Comparison of ENCODE assay signal across 22 cellular contexts in genomic region chr19:29596080-29596479, GRCh38. TPM values are rescaled to one million over a fixed set of nuclear protein-coding genes. Genes with fewer than 3 reads are reported as not detected.
DNase-seq lines count a peak whose midpoint lies in the region; ATAC-seq and TF ChIP-seq lines count a peak whose summit lies in the region.
"Had no signal": no experiment of that assay in that cellular context is flagged by ENCODE, and none has a peak within 500 bp of the region (broad histone marks: within the 10 kb centered on the region; RNA-seq: fewer than 3 reads in every experiment).

No MANE protein-coding gene starts in this region.

- no peak for ATAC-seq in HG03025 (IDR thresholded peaks at IDR 0.05; ENCODE audit: low FRiP score, unreplicated experiment)
- ATAC-seq: body of pancreas; CD8-positive, alpha-beta T cell; lower lobe of right lung; stimulated activated naive B cell treated with anti-CD40 and anti-IgM and Interleukin-4, amounts not matched to agents 10 μg/mL and 1 μg/mL and 100 μg/mL, for 72 hours had no signal

- DNase-seq in Daoy (ENCODE audit: low read depth) (peak; percentile 56), M059J (ENCODE audit: low read depth) (peak; percentile 36), NCI-H526 treated with DMSO at 0.1 percent for 48 hours (lab: John Stamatoyannopoulos, UW) (peak; percentile 95), nephron progenitor cell (peak; percentile 48), cortex of kidney (lab: John Stamatoyannopoulos, UW) (no peak), epidermal melanocyte (ENCODE audit: insufficient read length, low spot score) (no peak), CD14-positive monocyte (ENCODE audit: low spot score) (no peak)
- DNase-seq: activated CD4-positive, alpha-beta T cell treated with anti-CD3 and anti-CD28 coated beads for 1 hour; activated naive CD8-positive, alpha-beta T cell treated with anti-CD3 and anti-CD28 coated beads, Interleukin-2, amount 10 ng/mL, durations not matched to agents 7 days and 5 days; body of pancreas; CD8-positive, alpha-beta T cell; EL; endodermal cell; H7; IMR-90; lower lobe of right lung; MM.1S; NCI-H2081 treated with DMSO at 0.1 percent for 48 hours; NK-92 treated with Interleukin-12 subunit alpha and Interleukin-12 subunit beta, amount 100 ng/mL, for 24 hours; stimulated activated naive B cell treated with anti-CD40 and anti-IgM and Interleukin-4, amounts not matched to agents 10 μg/mL and 1 μg/mL and 100 μg/mL, for 72 hours had no signal

- peaks cover 2% of the 10 kb centered on the region for H3K9me3 Mint-ChIP-seq in nephron progenitor cell
- no peaks in the 10 kb centered on the region for H3K9me3 Mint-ChIP-seq in CD14-positive monocyte
- H3K9me3 Mint-ChIP-seq: activated naive CD8-positive, alpha-beta T cell treated with anti-CD3 and anti-CD28 coated beads, Interleukin-2, amount 10 ng/mL, durations not matched to agents 7 days and 5 days; CD8-positive, alpha-beta T cell; endodermal cell; stimulated activated naive B cell treated with anti-CD40 and anti-IgM and Interleukin-4, amounts not matched to agents 10 μg/mL and 1 μg/mL and 100 μg/mL, for 72 hours; T-helper 2 cell treated with Interferon-gamma antibody and Interleukin-4, amounts not matched to agents 5 μg/mL and 100 μg/mL, for 36 hours had no signal

- H3K4me1 Mint-ChIP-seq in nephron progenitor cell, result peaks cover 72% of the 10 kb centered on the region
- no peaks in the 10 kb centered on the region for H3K4me1 Mint-ChIP-seq in CD14-positive monocyte
- H3K4me1 Mint-ChIP-seq: activated naive CD8-positive, alpha-beta T cell treated with anti-CD3 and anti-CD28 coated beads, Interleukin-2, amount 10 ng/mL, durations not matched to agents 7 days and 5 days; stimulated activated naive B cell treated with anti-CD40 and anti-IgM and Interleukin-4, amounts not matched to agents 10 μg/mL and 1 μg/mL and 100 μg/mL, for 72 hours had no signal

- H3K36me3 Mint-ChIP-seq in nephron progenitor cell (ENCODE audit: low read depth), result no peaks in the 10 kb centered on the region
- H3K36me3 Mint-ChIP-seq in CD14-positive monocyte, result no peaks in the 10 kb centered on the region
- H3K36me3 Mint-ChIP-seq: activated naive CD8-positive, alpha-beta T cell treated with anti-CD3 and anti-CD28 coated beads, Interleukin-2, amount 10 ng/mL, durations not matched to agents 7 days and 5 days; CD8-positive, alpha-beta T cell; stimulated activated naive B cell treated with anti-CD40 and anti-IgM and Interleukin-4, amounts not matched to agents 10 μg/mL and 1 μg/mL and 100 μg/mL, for 72 hours had no signal

- H3K27me3 Mint-ChIP-seq in nephron progenitor cell (ENCODE audit: low read depth, poor library complexity) (peaks cover 52% of the 10 kb centered on the region), CD14-positive monocyte (ENCODE audit: low read depth in 3 of 3) (peaks cover 24 to 42% (median 38%) of the 10 kb centered on the region in 3 donors)

- no peak for TF ChIP-seq CTCF in nephron progenitor cell (IDR thresholded peaks at IDR 0.05)
- TF ChIP-seq CTCF in CD14-positive monocyte (IDR thresholded peaks at IDR 0.05), result no peak

- intact Hi-C loops in CD14-positive monocyte (cut with micrococcal nuclease), result no loop called here

- peak overlapping the region; percentile 55 for H3K4me3 Mint-ChIP-seq in nephron progenitor cell
- H3K4me3 Mint-ChIP-seq in CD14-positive monocyte, result no peak overlapping the region
- H3K4me3 Mint-ChIP-seq: activated naive CD8-positive, alpha-beta T cell treated with anti-CD3 and anti-CD28 coated beads, Interleukin-2, amount 10 ng/mL, durations not matched to agents 7 days and 5 days; CD8-positive, alpha-beta T cell; endodermal cell; stimulated activated naive B cell treated with anti-CD40 and anti-IgM and Interleukin-4, amounts not matched to agents 10 μg/mL and 1 μg/mL and 100 μg/mL, for 72 hours; T-helper 2 cell treated with Interferon-gamma antibody and Interleukin-4, amounts not matched to agents 5 μg/mL and 100 μg/mL, for 36 hours had no signal

- H3K27ac Mint-ChIP-seq in nephron progenitor cell (peak overlapping the region; percentile 29), CD14-positive monocyte (no peak overlapping the region)
- H3K27ac Mint-ChIP-seq: activated naive CD8-positive, alpha-beta T cell treated with anti-CD3 and anti-CD28 coated beads, Interleukin-2, amount 10 ng/mL, durations not matched to agents 7 days and 5 days; CD8-positive, alpha-beta T cell; endodermal cell; stimulated activated naive B cell treated with anti-CD40 and anti-IgM and Interleukin-4, amounts not matched to agents 10 μg/mL and 1 μg/mL and 100 μg/mL, for 72 hours; T-helper 2 cell treated with Interferon-gamma antibody and Interleukin-4, amounts not matched to agents 5 μg/mL and 100 μg/mL, for 36 hours had no signal

RNA-seq across cellular contexts. Expression of gene POP4, which starts 10.0 kb away (rescaled TPM):
- 129 and 169 TPM in 2 replicates for total RNA-seq in Daoy (2014; rRNA removed; shearing (Covaris generic))
- 133 and 146 TPM in 2 replicates for total RNA-seq in M059J (2014; rRNA removed; shearing (Covaris generic))
- polyA plus RNA-seq in CD14-positive monocyte, result 100 to 1,000 TPM; 161 to 162 TPM

Comparison
In these comparisons a context has a peak if more than half of its experiments do, and no peak if none do; other contexts are left out.
1. DNase-seq: peak in Daoy (single experiment), M059J (single experiment), NCI-H526 treated with DMSO at 0.1 percent for 48 hours (single experiment) and nephron progenitor cell (single experiment); none in cortex of kidney (single experiment), epidermal melanocyte (single experiment) and CD14-positive monocyte (single experiment).